In genomic region chr9:133496901-133497411, GRCh38 we compare ENCODE assay signal across 20 cellular contexts. TPM values are rescaled to one million over a fixed set of nuclear protein-coding genes. Genes with fewer than 3 reads are reported as not detected.
DNase-seq lines count a peak whose midpoint lies in the region; ATAC-seq, FAIRE-seq and TF ChIP-seq lines count a peak whose summit lies in the region.
"Had no signal": no experiment of that assay in that cellular context is flagged by ENCODE, and none has a peak within 500 bp of the region (broad histone marks: within the 10 kb centered on the region; RNA-seq: fewer than 3 reads in every experiment).

No MANE protein-coding gene starts in this region.

- H3K9me3 ChIP-seq in heart right ventricle (peaks cover 0 to 11% (median 8%) of the 10 kb centered on the region in 11 donors), kidney (ENCODE audit: control insufficient read depth in 1 of 2, low read length in 2 of 2) (peaks cover 2 to 6% of the 10 kb centered on the region in 2 donors), osteoblast (ENCODE audit: low read depth, low read length) (no peaks in the 10 kb centered on the region)

- no peak overlapping the region for H2AFZ ChIP-seq in osteoblast (ENCODE audit: low read length)
- H2AFZ ChIP-seq: GM23338 had no signal

- DNase-seq in left ventricle myocardium superior (peak; percentile 32), heart right ventricle (no peak), kidney (peak; percentile 78), osteoblast (ENCODE audit: insufficient read length, low spot score, missing footprints) (peak; percentile 70), GM12891 (ENCODE audit: insufficient read length, low spot score) (no peak), WTC11 (ENCODE audit: low spot score) (no peak)
- DNase-seq: ACHN; BE2C; Calu3; CD4-positive, alpha-beta memory T cell; DMS79 treated with DMSO at 0.1 percent for 48 hours; GF-D8; HCEC 1CT had no signal

- FAIRE-seq in kidney (lab: Jason Lieb, UNC) (no peak), GM12891 (lab: Jason Lieb, UNC) (no peak)
- FAIRE-seq: A204.1, GM19239, H54 had no signal

- peaks cover 20% of the 10 kb centered on the region for H3K9me3 Mint-ChIP-seq in WTC11

- no peak overlapping the region for H3K4me2 ChIP-seq in osteoblast (ENCODE audit: insufficient read depth, low read length)
- H3K4me2 ChIP-seq: GM23338 had no signal

- H3K79me2 ChIP-seq in osteoblast (ENCODE audit: insufficient read depth, low read length), result no peaks in the 10 kb centered on the region

- H3K36me3 Mint-ChIP-seq in WTC11, result peaks cover 2% of the 10 kb centered on the region; the same call in 1 of the 2 replicates
- H3K36me3 Mint-ChIP-seq: CD14-positive monocyte had no signal

- H3K4me1 Mint-ChIP-seq in WTC11, result no peaks in the 10 kb centered on the region
- H3K4me1 Mint-ChIP-seq: CD14-positive monocyte; CD4-positive, alpha-beta memory T cell; GM23338 had no signal

- ATAC-seq in left ventricle myocardium superior (no peak), heart right ventricle (no peak), GM18498 (IDR thresholded peaks at IDR 0.05; ENCODE audit: unreplicated experiment) (no peak), WTC11 (no peak)
- ATAC-seq: GM23338 had no signal

- H3K36me3 ChIP-seq in heart right ventricle (no peaks in the 10 kb centered on the region), kidney (ENCODE audit: control insufficient read depth in 1 of 2, insufficient read depth in 2 of 2, low read length in 2 of 2) (no peaks in the 10 kb centered on the region), osteoblast (ENCODE audit: insufficient read depth, low read length) (no peaks in the 10 kb centered on the region)
- H3K36me3 ChIP-seq: BE2C had no signal

- no peak overlapping the region for H3K27ac Mint-ChIP-seq in WTC11
- H3K27ac Mint-ChIP-seq: CD14-positive monocyte; CD4-positive, alpha-beta memory T cell; GM23338 had no signal

- no peak for TF ChIP-seq POLR2A in GM12891 (IDR thresholded peaks at IDR 0.05; ENCODE audit: low read depth, low read length)

- CTCF ChIA-PET in WTC11 (lab: Charles Lee), result interaction anchor here (2.0 to 2.4 kb wide), 2 partner anchors 10 to 29 kb away, joined by 6 to 11 read pairs; no protein-coding TSS in a partner anchor

- no peak overlapping the region for H3K9ac ChIP-seq in kidney (ENCODE audit: low read length in 2 of 2)

- intact Hi-C loops in left ventricle myocardium superior (cut with micrococcal nuclease) (no loop called here), heart right ventricle (cut with DNase I) (no loop called here), kidney (cut with DNase I) (no loop called here)

- no peaks in the 10 kb centered on the region for H4K20me1 ChIP-seq in osteoblast (ENCODE audit: insufficient read depth, low read length)

- H3K4me3 ChIP-seq in heart right ventricle (no peak overlapping the region), kidney (ENCODE audit: low read length in 2 of 2) (no peak overlapping the region), osteoblast (ENCODE audit: insufficient read depth, low read length) (no peak overlapping the region)
- H3K4me3 ChIP-seq: GM23338 had no signal

- H3K27me3 ChIP-seq in heart right ventricle (peaks cover 0 to 6% (median 0%) of the 10 kb centered on the region in 7 donors), osteoblast (ENCODE audit: insufficient read depth, low read length) (peaks cover 14% of the 10 kb centered on the region)
- H3K27me3 ChIP-seq: BE2C had no signal

- H3K4me1 ChIP-seq in heart right ventricle (peaks cover 9 to 33% (median 23%) of the 10 kb centered on the region in 9 donors), kidney (ENCODE audit: control insufficient read depth in 1 of 2, insufficient read depth in 1 of 2, low read depth in 1 of 2, low read length in 2 of 2) (peaks cover 0 to 14% of the 10 kb centered on the region in 2 donors), osteoblast (ENCODE audit: insufficient read depth, low read length) (peaks cover 9% of the 10 kb centered on the region)

- POLR2A ChIA-PET in WTC11 (lab: Charles Lee), result no interaction called here

- WGBS in heart right ventricle, 2 donors, result 66 to 71% methylated on average over 23 of the region's 23 CpGs

- H3K27me3 Mint-ChIP-seq in WTC11 (ENCODE audit: low read depth), result peaks cover 2% of the 10 kb centered on the region

- TF ChIP-seq CTCF in heart right ventricle (IDR thresholded peaks at IDR 0.05) (no peak), kidney (IDR thresholded peaks at IDR 0.05; ENCODE audit: borderline replicate concordance, extremely low read depth, insufficient read depth) (no peak), osteoblast (IDR thresholded peaks at IDR 0.05; ENCODE audit: extremely low read depth, low read depth, low read length) (no peak), WTC11 (IDR thresholded peaks at IDR 0.05) (no peak)

- H3K4me3 Mint-ChIP-seq in WTC11, result no peak overlapping the region
- H3K4me3 Mint-ChIP-seq: CD14-positive monocyte; CD4-positive, alpha-beta memory T cell; GM23338 had no signal

- H3K27ac ChIP-seq in heart right ventricle, result no peak overlapping the region
- H3K27ac ChIP-seq in kidney (ENCODE audit: low read depth in 2 of 2, low read length in 2 of 2), result no peak overlapping the region
- no peak overlapping the region for H3K27ac ChIP-seq in osteoblast (ENCODE audit: low read depth, low read length)

TF ChIP-seq in GM12891, 5 proteins besides CTCF, POLR2A, EP300 and RAD21:
- TF ChIP-seq POU2F2 (IDR thresholded peaks at IDR 0.05; ENCODE audit: low read depth, low read length) (no peak), TAF1 (IDR thresholded peaks at IDR 0.05; ENCODE audit: low read depth, low read length) (no peak), PAX5 (IDR thresholded peaks at IDR 0.05; ENCODE audit: insufficient read depth, low read length, severe bottlenecking) (no peak), SPI1 (IDR thresholded peaks at IDR 0.05; ENCODE audit: low read depth, low read length) (no peak), POLR2AphosphoS5 (IDR thresholded peaks at IDR 0.05; ENCODE audit: low read depth, low read length) (no peak)

TF ChIP-seq in WTC11, 78 proteins besides CTCF, POLR2A, EP300 and RAD21 (continues in another document):
- no peak for TF ChIP-seq FOXP4 (CRISPR knock-in tag; IDR thresholded peaks at IDR 0.05)
- TF ChIP-seq ZNF232 (CRISPR knock-in tag; IDR thresholded peaks at IDR 0.05), result no peak
- no peak for TF ChIP-seq KAT7 (CRISPR knock-in tag; IDR thresholded peaks at IDR 0.05; ENCODE audit: borderline replicate concordance)
- no peak for TF ChIP-seq RORB (CRISPR knock-in tag; IDR thresholded peaks at IDR 0.05)
- no peak for TF ChIP-seq SMAD4 (CRISPR knock-in tag; IDR thresholded peaks at IDR 0.05)
- TF ChIP-seq, protein P1, sequence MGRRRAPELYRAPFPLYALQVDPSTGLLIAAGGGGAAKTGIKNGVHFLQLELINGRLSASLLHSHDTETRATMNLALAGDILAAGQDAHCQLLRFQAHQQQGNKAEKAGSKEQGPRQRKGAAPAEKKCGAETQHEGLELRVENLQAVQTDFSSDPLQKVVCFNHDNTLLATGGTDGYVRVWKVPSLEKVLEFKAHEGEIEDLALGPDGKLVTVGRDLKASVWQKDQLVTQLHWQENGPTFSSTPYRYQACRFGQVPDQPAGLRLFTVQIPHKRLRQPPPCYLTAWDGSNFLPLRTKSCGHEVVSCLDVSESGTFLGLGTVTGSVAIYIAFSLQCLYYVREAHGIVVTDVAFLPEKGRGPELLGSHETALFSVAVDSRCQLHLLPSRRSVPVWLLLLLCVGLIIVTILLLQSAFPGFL (CRISPR knock-in tag; IDR thresholded peaks at IDR 0.05; ENCODE audit: borderline replicate concordance), result no peak

RNA-seq across cellular contexts. Expression of gene SLC2A6, which starts 18.1 kb away (rescaled TPM):
- total RNA-seq in left ventricle myocardium superior (2.4 TPM), heart right ventricle (1 to 10 TPM; 1.3 to 7.0 (median 2.2) TPM), kidney (5.8 TPM), osteoblast (25.3 TPM in 2 replicates), WTC11 (2021) (13.4 to 16.6 TPM (median 14.2 TPM) in 3 replicates)
- polyA plus RNA-seq in heart right ventricle (1 to 10 TPM; 4.9 to 5.6 TPM), kidney (ENCODE audit: insufficient read depth, low read depth, low replicate concordance) (2.5 TPM)
- polyA plus RNA-seq in GM12891 (2012; ENCODE audit: low read depth, missing spikeins), result 11.0 TPM

RNA-seq across cellular contexts. Expression of gene MYMK, which starts 27.8 kb away (rescaled TPM):
- not detected for total RNA-seq in left ventricle myocardium superior
- total RNA-seq in heart right ventricle, result not detected
- polyA plus RNA-seq in heart right ventricle, result not detected
- total RNA-seq in kidney, result not detected
- polyA plus RNA-seq in kidney (ENCODE audit: insufficient read depth, low read depth, low replicate concordance), result not detected
- not detected in 2 replicates for total RNA-seq in osteoblast
- polyA plus RNA-seq in GM12891 (2012; ENCODE audit: low read depth, missing spikeins), result not detected
- 0.34 TPM in 1 of 3 replicates, not detected in the others for total RNA-seq in WTC11 (2021)
- total RNA-seq: Calu3; CD4-positive, alpha-beta memory T cell; GM23338; HT-29 had no signal
- polyA plus RNA-seq: CD14-positive monocyte; CD4-positive, alpha-beta memory T cell; GM23338 had no signal

RNA-seq across cellular contexts. Expression of gene CACFD1, which starts 37.2 kb away (rescaled TPM):
- total RNA-seq in left ventricle myocardium superior, result 11.8 TPM
- 10 to 100 TPM in 9 of 10 donors, 1 to 10 TPM in 1; 8.8 to 12.6 (median 10.8) TPM for total RNA-seq in heart right ventricle
- 10 to 100 TPM; 10.0 to 17.3 TPM for polyA plus RNA-seq in heart right ventricle
- 37.3 TPM for total RNA-seq in kidney
- 37.8 TPM for polyA plus RNA-seq in kidney (ENCODE audit: insufficient read depth, low read depth, low replicate concordance)
- 8.0 and 9.0 TPM in 2 replicates for total RNA-seq in osteoblast
- 1.3 TPM for polyA plus RNA-seq in GM12891 (2012; ENCODE audit: low read depth, missing spikeins)
- 22.5 to 38.7 TPM (median 29.5 TPM) in 3 replicates for total RNA-seq in WTC11 (2021)

RNA-seq across cellular contexts. Expression of gene ADAMTSL2, which starts 37.5 kb away (rescaled TPM):
- total RNA-seq in left ventricle myocardium superior, result 5.1 TPM
- total RNA-seq in heart right ventricle, result 1 to 10 TPM; 2.0 to 9.1 (median 4.3) TPM
- 1 to 10 TPM; 4.9 to 7.5 TPM for polyA plus RNA-seq in heart right ventricle
- total RNA-seq in kidney, result 32.1 TPM
- polyA plus RNA-seq in kidney (ENCODE audit: insufficient read depth, low read depth, low replicate concordance), result 20.0 TPM
- under 0.01 and 0.29 TPM in 2 replicates for total RNA-seq in osteoblast
- polyA plus RNA-seq in GM12891 (2012; ENCODE audit: low read depth, missing spikeins), result 0.05 TPM
- 0.64 to 0.87 TPM (median 0.64 TPM) in 3 replicates for total RNA-seq in WTC11 (2021)
- polyA plus RNA-seq: CD14-positive monocyte had no signal

Comparison
In these comparisons a context has a peak if more than half of its experiments do, and no peak if none do; other contexts are left out.
1. DNase-seq: peak in left ventricle myocardium superior (single experiment), kidney (single experiment) and osteoblast (single experiment); none in heart right ventricle (0 of 2), GM12891 (single experiment) and WTC11 (single experiment).